In genomic region chr18:79819951-79820351, GRCh38 we compare ENCODE assay signal across 1 cellular context.
TF ChIP-seq lines count a peak whose summit lies in the region.

No MANE protein-coding gene starts in this region.

TF ChIP-seq in SK-N-SH treated with all-trans-retinoic acid at 6 μM for 48 hours, 23 proteins besides CTCF, POLR2A, EP300 and RAD21 (continued from another document):
- TF ChIP-seq CREB5 (CRISPR knock-in tag; IDR thresholded peaks at IDR 0.05; ENCODE audit: low read depth), result no peak
- no peak for TF ChIP-seq TOX (CRISPR knock-in tag; IDR thresholded peaks at IDR 0.05; ENCODE audit: borderline replicate concordance)
- no peak for TF ChIP-seq ZC3H10 (CRISPR knock-in tag; IDR thresholded peaks at IDR 0.05)
- TF ChIP-seq ZNF8 (CRISPR knock-in tag; IDR thresholded peaks at IDR 0.05), result no peak
- no peak for TF ChIP-seq ZFP3 (CRISPR knock-in tag; IDR thresholded peaks at IDR 0.05)
- no peak for TF ChIP-seq PPARA (CRISPR knock-in tag; IDR thresholded peaks at IDR 0.05; ENCODE audit: borderline replicate concordance)
- no peak for TF ChIP-seq SNAI2 (CRISPR knock-in tag; IDR thresholded peaks at IDR 0.05)
- no peak for TF ChIP-seq CSRNP3 (CRISPR knock-in tag; IDR thresholded peaks at IDR 0.05)
- TF ChIP-seq ZFP30 (CRISPR knock-in tag; IDR thresholded peaks at IDR 0.05), result no peak
TF ChIP-seq in SK-N-SH treated with all-trans-retinoic acid at 6 μM for 48 hours: peak in this region for 0.
